In the genomic region with DNA sequence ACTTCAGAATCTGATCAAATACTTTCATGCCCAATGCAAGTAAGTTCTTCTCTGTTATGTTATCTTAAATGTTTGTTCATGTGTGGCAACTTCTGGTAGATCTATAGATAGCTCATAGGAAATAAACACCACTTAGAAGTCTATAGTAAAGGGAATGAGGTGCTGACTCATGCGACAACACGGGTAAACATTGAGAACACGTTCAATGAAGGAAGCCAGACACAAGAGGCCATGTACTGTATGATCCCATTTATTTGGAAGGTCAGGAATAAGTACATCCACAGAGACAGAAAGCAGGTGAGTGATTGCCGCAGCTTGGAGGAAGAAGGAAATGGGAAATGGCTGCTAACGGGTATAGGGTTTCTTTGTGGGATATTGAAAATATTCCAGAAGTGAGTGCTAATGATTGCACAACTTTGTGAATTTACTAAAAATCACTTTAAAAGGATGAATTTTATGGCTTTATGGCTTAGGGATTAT, we compare ENCODE assay signal across 16 cellular contexts.
DNase-seq lines count a peak whose midpoint lies in the region; ATAC-seq and TF ChIP-seq lines count a peak whose summit lies in the region.
"Had no signal": no experiment of that assay in that cellular context is flagged by ENCODE, and none has a peak within 500 bp of the region (broad histone marks: within the 10 kb centered on the region; RNA-seq: fewer than 3 reads in every experiment).

No MANE protein-coding gene starts in this region.

- H3K9me3 Mint-ChIP-seq in endothelial cell (ENCODE audit: unreplicated experiment) = no peaks in the 10 kb centered on the region

- H4K20me1 ChIP-seq in smooth muscle cell (ENCODE audit: low read depth) = no peaks in the 10 kb centered on the region

- no peaks in the 10 kb centered on the region for H3K27me3 ChIP-seq in smooth muscle cell (ENCODE audit: low read depth)
- no peaks in the 10 kb centered on the region for H3K27me3 ChIP-seq in effector memory CD4-positive, alpha-beta T cell (replicated peaks; ENCODE audit: control insufficient read depth, insufficient read depth, low read length, poor library complexity, severe bottlenecking)
- H3K27me3 ChIP-seq: cardiac muscle cell, testis had no signal

- peaks cover 6% of the 10 kb centered on the region for H3F3A ChIP-seq in smooth muscle cell (ENCODE audit: low read depth)

- H3K4me2 ChIP-seq in smooth muscle cell = peak overlapping the region; percentile 64

- 58% methylated on average over 5 of the region's 5 CpGs for WGBS in smooth muscle cell (ENCODE audit: low lambda C conversion rate)

- no peak for TF ChIP-seq CTCF in endothelial cell (IDR thresholded peaks at IDR 0.05; ENCODE audit: unreplicated experiment)
- TF ChIP-seq CTCF in smooth muscle cell (IDR thresholded peaks at IDR 0.05; ENCODE audit: borderline replicate concordance, insufficient read depth, poor library complexity, severe bottlenecking) = no peak

- no peaks in the 10 kb centered on the region for H3K36me3 ChIP-seq in smooth muscle cell (ENCODE audit: low read depth)
- H3K36me3 ChIP-seq in effector memory CD4-positive, alpha-beta T cell (ENCODE audit: control insufficient read depth, insufficient read depth, low read length) = no peaks in the 10 kb centered on the region
- H3K36me3 ChIP-seq: cardiac muscle cell had no signal

- peaks cover 4% of the 10 kb centered on the region for H3K4me1 ChIP-seq in smooth muscle cell (ENCODE audit: low read depth)
- H3K4me1 ChIP-seq in effector memory CD4-positive, alpha-beta T cell (ENCODE audit: control insufficient read depth, insufficient read depth, low read length, poor library complexity, severe bottlenecking) = no peaks in the 10 kb centered on the region
- H3K4me1 ChIP-seq: testis had no signal

- peak overlapping the region; percentile 4 for H3K27ac Mint-ChIP-seq in endothelial cell (ENCODE audit: unreplicated experiment)

- no peak overlapping the region for H3K4me3 ChIP-seq in smooth muscle cell
- H3K4me3 ChIP-seq in effector memory CD4-positive, alpha-beta T cell (ENCODE audit: insufficient read depth, low read depth, low read length, poor library complexity, severe bottlenecking) = no peak overlapping the region
- H3K4me3 ChIP-seq: cardiac muscle cell, testis had no signal

- no peak overlapping the region for H3K4me3 Mint-ChIP-seq in endothelial cell (ENCODE audit: unreplicated experiment)

- H3K79me2 ChIP-seq in smooth muscle cell (ENCODE audit: low read depth) = no peaks in the 10 kb centered on the region

- H3K9me3 ChIP-seq in smooth muscle cell (replicated peaks; ENCODE audit: low read depth) = no peaks in the 10 kb centered on the region
- H3K9me3 ChIP-seq in effector memory CD4-positive, alpha-beta T cell (ENCODE audit: control insufficient read depth, low read length) = no peaks in the 10 kb centered on the region
- H3K9me3 ChIP-seq: testis had no signal

- ATAC-seq in GM18861 (IDR thresholded peaks at IDR 0.05; ENCODE audit: unreplicated experiment) = no peak
- ATAC-seq: left cardiac atrium had no signal

- peak overlapping the region; percentile 55 for H3K27ac ChIP-seq in smooth muscle cell (ENCODE audit: low read depth)
- H3K27ac ChIP-seq in effector memory CD4-positive, alpha-beta T cell (ENCODE audit: insufficient read depth, low read length, poor library complexity, severe bottlenecking) = no peak overlapping the region
- H3K27ac ChIP-seq: cardiac muscle cell, testis, VCaP had no signal

- no peak overlapping the region for H3K9ac ChIP-seq in smooth muscle cell (ENCODE audit: low read depth)

- H2AFZ ChIP-seq in smooth muscle cell (ENCODE audit: low read depth) = no peak overlapping the region

- H3K36me3 Mint-ChIP-seq in endothelial cell (ENCODE audit: low read depth, unreplicated experiment) = peaks cover 19% of the 10 kb centered on the region

- peaks cover 3% of the 10 kb centered on the region for H3K27me3 Mint-ChIP-seq in endothelial cell (ENCODE audit: unreplicated experiment)

- peaks cover 20% of the 10 kb centered on the region for H3K4me1 Mint-ChIP-seq in endothelial cell (ENCODE audit: unreplicated experiment)

- DNase-seq in H4 (ENCODE audit: low spot score) = peak; percentile 11
- DNase-seq in NCI-H510A (lab: John Stamatoyannopoulos, UW) = peak; percentile 22
- no peak for DNase-seq in endothelial cell (ENCODE audit: low spot score)
- no peak for DNase-seq in smooth muscle cell (lab: John Stamatoyannopoulos, UW; ENCODE audit: unreplicated experiment)
- DNase-seq in effector memory CD4-positive, alpha-beta T cell = no peak
- DNase-seq in NCI-H2171 treated with DMSO at 0.1 percent for 48 hours (lab: John Stamatoyannopoulos, UW) = no peak
- DNase-seq: DMS79; effector CD4-positive, alpha-beta T cell; left cardiac atrium; NCI-H187 treated with DMSO at 0.1 percent for 48 hours; NCI-H82; stimulated activated CD4-positive, alpha-beta T cell treated with anti-CD3 and anti-CD28 coated beads, Interleukin-4, amount 100 ng/mL, for 24 hours; testis had no signal

Comparison
In these comparisons a context has a peak if more than half of its experiments do, and no peak if none do; other contexts are left out.
1. DNase-seq: peak in H4 (single experiment) and NCI-H510A (single experiment); none in endothelial cell (single experiment), smooth muscle cell (single experiment), effector memory CD4-positive, alpha-beta T cell (0 of 3) and NCI-H2171 treated with DMSO at 0.1 percent for 48 hours (single experiment).